1 cellular context compared by ENCODE assay signal in genomic region chr14:39217214-39217879, GRCh38.
TF ChIP-seq lines count a peak whose summit lies in the region.

No MANE protein-coding gene starts in this region.

TF ChIP-seq in K562, 482 proteins besides CTCF, POLR2A, EP300 and RAD21:
- TF ChIP-seq KDM1A (IDR thresholded peaks at IDR 0.05) (no peak), SPI1 (IDR thresholded peaks at IDR 0.05; ENCODE audit: borderline replicate concordance, low read depth, low read length) (peak; percentile 32; the same call in 1 of the 2 replicates)
TF ChIP-seq in K562: peak in this region for 1.
